6 cellular contexts compared by ENCODE assay signal in the genomic region with DNA sequence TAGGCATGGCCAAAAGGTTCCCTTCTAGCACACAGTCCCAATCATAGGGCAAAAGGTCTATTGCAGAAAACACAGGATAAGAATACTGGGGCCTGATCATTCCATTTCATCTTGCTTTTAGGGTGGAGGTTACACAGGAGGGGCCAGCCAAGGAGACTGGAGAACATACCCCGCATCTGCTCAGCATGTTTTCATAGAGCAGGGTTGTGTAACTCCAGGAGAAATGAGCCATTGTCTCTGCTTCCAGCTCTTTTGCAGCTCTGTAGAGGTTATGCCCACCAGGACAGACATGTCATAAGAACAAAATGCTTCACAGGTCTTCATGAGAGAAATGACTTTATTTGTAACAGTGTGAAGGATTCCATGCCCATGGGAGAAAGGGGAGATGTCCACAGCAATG.
"Had no signal": no experiment of that assay in that cellular context is flagged by ENCODE, and none has a peak within 500 bp of the region (broad histone marks: within the 10 kb centered on the region; RNA-seq: fewer than 3 reads in every experiment).

No MANE protein-coding gene starts in this region.

- DNase-seq: IMR-90, KBM-7, KG1 had no signal

- ATAC-seq: HepG2, K562 had no signal

- H3K36me3 Mint-ChIP-seq: IgD-negative memory B cell had no signal
